In genomic region chr2:68774569-68775271, GRCh38 we compare ENCODE assay signal across 1 cellular context.
TF ChIP-seq lines count a peak whose summit lies in the region.

No MANE protein-coding gene starts in this region.

TF ChIP-seq in K562, 482 proteins besides CTCF, POLR2A, EP300 and RAD21 (continued from another document and continues in another):
- TF ChIP-seq ZNF280A (IDR thresholded peaks at IDR 0.05; ENCODE audit: low read depth, partially characterized antibody) (no peak), ZNF224 (CRISPR knock-in tag; IDR thresholded peaks at IDR 0.05) (no peak), ZNF347 (CRISPR knock-in tag; IDR thresholded peaks at IDR 0.05; ENCODE audit: low read depth) (no peak), BDP1 (IDR thresholded peaks at IDR 0.05; ENCODE audit: insufficient read depth, insufficient read length) (no peak), SIRT6 (IDR thresholded peaks at IDR 0.05; ENCODE audit: low read depth, low read length) (no peak), RCOR1 (IDR thresholded peaks at IDR 0.05; ENCODE audit: borderline replicate concordance in 1 of 2, low read depth in 2 of 2, low read length in 2 of 2) (peak in 1 of 2 experiments; percentile 79; a peak in 2 of 4 replicates), ZNF253 (CRISPR knock-in tag; conservative IDR thresholded peaks at IDR 0.05) (no peak), SPI1 (IDR thresholded peaks at IDR 0.05; ENCODE audit: borderline replicate concordance, low read depth, low read length) (peak; percentile 99), CAMTA2 (CRISPR knock-in tag; conservative IDR thresholded peaks at IDR 0.05) (0 out of 2 replicates have a peak, but pooled peaks have one; percentile 46), SRF (CRISPR knock-in tag; IDR thresholded peaks at IDR 0.05) (no peak), HNRNPK (IDR thresholded peaks at IDR 0.05; ENCODE audit: low read depth, low read length, poor library complexity, severe bottlenecking) (no peak), ZNF3 (CRISPR knock-in tag; IDR thresholded peaks at IDR 0.05) (no peak), TCF15 (CRISPR knock-in tag; IDR thresholded peaks at IDR 0.05) (no peak), ZNF324 (CRISPR knock-in tag; IDR thresholded peaks at IDR 0.05) (no peak), MCM5 (IDR thresholded peaks at IDR 0.05; ENCODE audit: low read depth) (no peak), ZMIZ1 (IDR thresholded peaks at IDR 0.05; ENCODE audit: low read depth in 2 of 2, low read length in 2 of 2) (peak in 1 of 2 experiments; percentile 64; a peak in 1 of 4 replicates), ZNF507 (tag; conservative IDR thresholded peaks at IDR 0.05) (no peak), ZNF830 (CRISPR knock-in tag; IDR thresholded peaks at IDR 0.05) (no peak), ZBTB7A (IDR thresholded peaks at IDR 0.05; ENCODE audit: borderline replicate concordance, control insufficient read depth, low read depth, low read length) (peak; percentile 57), HNRNPLL (IDR thresholded peaks at IDR 0.05; ENCODE audit: low read depth, low read length, poor library complexity, severe bottlenecking) (peak; percentile 9), PCBP2 (IDR thresholded peaks at IDR 0.05; ENCODE audit: low read depth, low read length, poor library complexity, severe bottlenecking) (no peak), SMAD4 (CRISPR knock-in tag; conservative IDR thresholded peaks at IDR 0.05) (peak; percentile 79), HNRNPUL1 (IDR thresholded peaks at IDR 0.05; ENCODE audit: low read length) (no peak), SMAD1 (IDR thresholded peaks at IDR 0.05; ENCODE audit: low read depth, low read length, partially characterized antibody) (no peak), PBX2 (CRISPR knock-in tag; IDR thresholded peaks at IDR 0.05; ENCODE audit: low read depth) (no peak), PBX2 (tag; conservative IDR thresholded peaks at IDR 0.05; ENCODE audit: low read depth) (no peak), MIER1 (IDR thresholded peaks at IDR 0.05; ENCODE audit: low read depth) (no peak), FOXP1 (CRISPR knock-in tag; IDR thresholded peaks at IDR 0.05) (no peak), GTF2F1 (IDR thresholded peaks at IDR 0.05; ENCODE audit: low read depth, low read length) (no peak), POLR2AphosphoS2 (IDR thresholded peaks at IDR 0.05; ENCODE audit: low read length) (no peak), ZNF75A (CRISPR knock-in tag; IDR thresholded peaks at IDR 0.05) (no peak), NFIX (CRISPR knock-in tag; IDR thresholded peaks at IDR 0.05; ENCODE audit: low read depth) (no peak), ETS2 (tag; IDR thresholded peaks at IDR 0.05; ENCODE audit: borderline replicate concordance, poor library complexity, severe bottlenecking) (no peak), PKNOX1 (IDR thresholded peaks at IDR 0.05) (peak; percentile 28; the same call in 1 of the 2 replicates), ZNF780A (CRISPR knock-in tag; IDR thresholded peaks at IDR 0.05) (no peak), ARNT (IDR thresholded peaks at IDR 0.05) (no peak), ZNF785 (CRISPR knock-in tag; IDR thresholded peaks at IDR 0.05) (no peak)
- TF ChIP-seq, protein P1, sequence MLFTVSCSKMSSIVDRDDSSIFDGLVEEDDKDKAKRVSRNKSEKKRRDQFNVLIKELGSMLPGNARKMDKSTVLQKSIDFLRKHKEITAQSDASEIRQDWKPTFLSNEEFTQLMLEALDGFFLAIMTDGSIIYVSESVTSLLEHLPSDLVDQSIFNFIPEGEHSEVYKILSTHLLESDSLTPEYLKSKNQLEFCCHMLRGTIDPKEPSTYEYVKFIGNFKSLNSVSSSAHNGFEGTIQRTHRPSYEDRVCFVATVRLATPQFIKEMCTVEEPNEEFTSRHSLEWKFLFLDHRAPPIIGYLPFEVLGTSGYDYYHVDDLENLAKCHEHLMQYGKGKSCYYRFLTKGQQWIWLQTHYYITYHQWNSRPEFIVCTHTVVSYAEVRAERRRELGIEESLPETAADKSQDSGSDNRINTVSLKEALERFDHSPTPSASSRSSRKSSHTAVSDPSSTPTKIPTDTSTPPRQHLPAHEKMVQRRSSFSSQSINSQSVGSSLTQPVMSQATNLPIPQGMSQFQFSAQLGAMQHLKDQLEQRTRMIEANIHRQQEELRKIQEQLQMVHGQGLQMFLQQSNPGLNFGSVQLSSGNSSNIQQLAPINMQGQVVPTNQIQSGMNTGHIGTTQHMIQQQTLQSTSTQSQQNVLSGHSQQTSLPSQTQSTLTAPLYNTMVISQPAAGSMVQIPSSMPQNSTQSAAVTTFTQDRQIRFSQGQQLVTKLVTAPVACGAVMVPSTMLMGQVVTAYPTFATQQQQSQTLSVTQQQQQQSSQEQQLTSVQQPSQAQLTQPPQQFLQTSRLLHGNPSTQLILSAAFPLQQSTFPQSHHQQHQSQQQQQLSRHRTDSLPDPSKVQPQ (CRISPR knock-in tag; IDR thresholded peaks at IDR 0.05; ENCODE audit: borderline replicate concordance), result no peak
- TF ChIP-seq, protein P2, sequence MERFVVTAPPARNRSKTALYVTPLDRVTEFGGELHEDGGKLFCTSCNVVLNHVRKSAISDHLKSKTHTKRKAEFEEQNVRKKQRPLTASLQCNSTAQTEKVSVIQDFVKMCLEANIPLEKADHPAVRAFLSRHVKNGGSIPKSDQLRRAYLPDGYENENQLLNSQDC (CRISPR knock-in tag; IDR thresholded peaks at IDR 0.05), result no peak
- TF ChIP-seq, protein P3, sequence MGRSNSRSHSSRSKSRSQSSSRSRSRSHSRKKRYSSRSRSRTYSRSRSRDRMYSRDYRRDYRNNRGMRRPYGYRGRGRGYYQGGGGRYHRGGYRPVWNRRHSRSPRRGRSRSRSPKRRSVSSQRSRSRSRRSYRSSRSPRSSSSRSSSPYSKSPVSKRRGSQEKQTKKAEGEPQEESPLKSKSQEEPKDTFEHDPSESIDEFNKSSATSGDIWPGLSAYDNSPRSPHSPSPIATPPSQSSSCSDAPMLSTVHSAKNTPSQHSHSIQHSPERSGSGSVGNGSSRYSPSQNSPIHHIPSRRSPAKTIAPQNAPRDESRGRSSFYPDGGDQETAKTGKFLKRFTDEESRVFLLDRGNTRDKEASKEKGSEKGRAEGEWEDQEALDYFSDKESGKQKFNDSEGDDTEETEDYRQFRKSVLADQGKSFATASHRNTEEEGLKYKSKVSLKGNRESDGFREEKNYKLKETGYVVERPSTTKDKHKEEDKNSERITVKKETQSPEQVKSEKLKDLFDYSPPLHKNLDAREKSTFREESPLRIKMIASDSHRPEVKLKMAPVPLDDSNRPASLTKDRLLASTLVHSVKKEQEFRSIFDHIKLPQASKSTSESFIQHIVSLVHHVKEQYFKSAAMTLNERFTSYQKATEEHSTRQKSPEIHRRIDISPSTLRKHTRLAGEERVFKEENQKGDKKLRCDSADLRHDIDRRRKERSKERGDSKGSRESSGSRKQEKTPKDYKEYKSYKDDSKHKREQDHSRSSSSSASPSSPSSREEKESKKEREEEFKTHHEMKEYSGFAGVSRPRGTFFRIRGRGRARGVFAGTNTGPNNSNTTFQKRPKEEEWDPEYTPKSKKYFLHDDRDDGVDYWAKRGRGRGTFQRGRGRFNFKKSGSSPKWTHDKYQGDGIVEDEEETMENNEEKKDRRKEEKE (IDR thresholded peaks at IDR 0.05; ENCODE audit: borderline replicate concordance in 1 of 2, control insufficient read depth in 1 of 2, low read depth in 2 of 2, low read length in 1 of 2), result no peak
- TF ChIP-seq, protein P4, sequence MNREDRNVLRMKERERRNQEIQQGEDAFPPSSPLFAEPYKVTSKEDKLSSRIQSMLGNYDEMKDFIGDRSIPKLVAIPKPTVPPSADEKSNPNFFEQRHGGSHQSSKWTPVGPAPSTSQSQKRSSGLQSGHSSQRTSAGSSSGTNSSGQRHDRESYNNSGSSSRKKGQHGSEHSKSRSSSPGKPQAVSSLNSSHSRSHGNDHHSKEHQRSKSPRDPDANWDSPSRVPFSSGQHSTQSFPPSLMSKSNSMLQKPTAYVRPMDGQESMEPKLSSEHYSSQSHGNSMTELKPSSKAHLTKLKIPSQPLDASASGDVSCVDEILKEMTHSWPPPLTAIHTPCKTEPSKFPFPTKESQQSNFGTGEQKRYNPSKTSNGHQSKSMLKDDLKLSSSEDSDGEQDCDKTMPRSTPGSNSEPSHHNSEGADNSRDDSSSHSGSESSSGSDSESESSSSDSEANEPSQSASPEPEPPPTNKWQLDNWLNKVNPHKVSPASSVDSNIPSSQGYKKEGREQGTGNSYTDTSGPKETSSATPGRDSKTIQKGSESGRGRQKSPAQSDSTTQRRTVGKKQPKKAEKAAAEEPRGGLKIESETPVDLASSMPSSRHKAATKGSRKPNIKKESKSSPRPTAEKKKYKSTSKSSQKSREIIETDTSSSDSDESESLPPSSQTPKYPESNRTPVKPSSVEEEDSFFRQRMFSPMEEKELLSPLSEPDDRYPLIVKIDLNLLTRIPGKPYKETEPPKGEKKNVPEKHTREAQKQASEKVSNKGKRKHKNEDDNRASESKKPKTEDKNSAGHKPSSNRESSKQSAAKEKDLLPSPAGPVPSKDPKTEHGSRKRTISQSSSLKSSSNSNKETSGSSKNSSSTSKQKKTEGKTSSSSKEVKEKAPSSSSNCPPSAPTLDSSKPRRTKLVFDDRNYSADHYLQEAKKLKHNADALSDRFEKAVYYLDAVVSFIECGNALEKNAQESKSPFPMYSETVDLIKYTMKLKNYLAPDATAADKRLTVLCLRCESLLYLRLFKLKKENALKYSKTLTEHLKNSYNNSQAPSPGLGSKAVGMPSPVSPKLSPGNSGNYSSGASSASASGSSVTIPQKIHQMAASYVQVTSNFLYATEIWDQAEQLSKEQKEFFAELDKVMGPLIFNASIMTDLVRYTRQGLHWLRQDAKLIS (CRISPR knock-in tag; IDR thresholded peaks at IDR 0.05), result no peak
- TF ChIP-seq, protein P5, sequence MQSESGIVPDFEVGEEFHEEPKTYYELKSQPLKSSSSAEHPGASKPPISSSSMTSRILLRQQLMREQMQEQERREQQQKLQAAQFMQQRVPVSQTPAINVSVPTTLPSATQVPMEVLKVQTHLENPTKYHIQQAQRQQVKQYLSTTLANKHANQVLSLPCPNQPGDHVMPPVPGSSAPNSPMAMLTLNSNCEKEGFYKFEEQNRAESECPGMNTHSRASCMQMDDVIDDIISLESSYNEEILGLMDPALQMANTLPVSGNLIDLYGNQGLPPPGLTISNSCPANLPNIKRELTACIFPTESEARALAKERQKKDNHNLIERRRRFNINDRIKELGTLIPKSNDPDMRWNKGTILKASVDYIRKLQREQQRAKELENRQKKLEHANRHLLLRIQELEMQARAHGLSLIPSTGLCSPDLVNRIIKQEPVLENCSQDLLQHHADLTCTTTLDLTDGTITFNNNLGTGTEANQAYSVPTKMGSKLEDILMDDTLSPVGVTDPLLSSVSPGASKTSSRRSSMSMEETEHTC (IDR thresholded peaks at IDR 0.05), result peak; percentile 40; the same call in 1 of the 2 replicates
